ENCODE assay signal across 10 cellular contexts in genomic region chr3:132210476-132211346, GRCh38.
DNase-seq lines count a peak whose midpoint lies in the region; ATAC-seq and TF ChIP-seq lines count a peak whose summit lies in the region.
"Had no signal": no experiment of that assay in that cellular context is flagged by ENCODE, and none has a peak within 500 bp of the region (broad histone marks: within the 10 kb centered on the region; RNA-seq: fewer than 3 reads in every experiment).

No MANE protein-coding gene starts in this region.

- peaks cover 0 to 2% (median 0%) of the 10 kb centered on the region in 8 donors for H3K9me3 Mint-ChIP-seq in CD4-positive, alpha-beta memory T cell

- no peaks in the 10 kb centered on the region for H3K9me3 ChIP-seq in WERI-Rb-1 (ENCODE audit: severe bottlenecking)
- H3K9me3 ChIP-seq in left lung = no peaks in the 10 kb centered on the region
- H3K9me3 ChIP-seq in CD4-positive, alpha-beta memory T cell (ENCODE audit: control insufficient read depth in 1 of 2, low read length in 2 of 2) = no peaks in the 10 kb centered on the region
- H3K9me3 ChIP-seq: SJCRH30 had no signal

- H3K4me1 Mint-ChIP-seq in CD4-positive, alpha-beta memory T cell = no peaks in the 10 kb centered on the region

- no peaks in the 10 kb centered on the region; the same call in 1 of the 2 replicates for H3K27me3 ChIP-seq in GM06990 (replicated peaks; ENCODE audit: control insufficient read depth, insufficient read depth, low read length)
- no peaks in the 10 kb centered on the region for H3K27me3 ChIP-seq in HL-60 (ENCODE audit: insufficient read depth, poor library complexity, severe bottlenecking)
- H3K27me3 ChIP-seq in WERI-Rb-1 (ENCODE audit: insufficient read depth, low read depth, severe bottlenecking) = no peaks in the 10 kb centered on the region
- no peaks in the 10 kb centered on the region for H3K27me3 ChIP-seq in left lung
- no peaks in the 10 kb centered on the region for H3K27me3 ChIP-seq in CD4-positive, alpha-beta memory T cell (ENCODE audit: insufficient read depth, low read length)
- H3K27me3 ChIP-seq: SJCRH30 had no signal

- H3K4me1 ChIP-seq in left lung = no peaks in the 10 kb centered on the region
- H3K4me1 ChIP-seq in CD4-positive, alpha-beta memory T cell (ENCODE audit: insufficient read depth, low read length) = no peaks in the 10 kb centered on the region
- H3K4me1 ChIP-seq: SJCRH30 had no signal

- H3K27ac Mint-ChIP-seq in CD4-positive, alpha-beta memory T cell = no peak overlapping the region

- POLR2A ChIA-PET in CD4-positive, alpha-beta memory T cell (lab: Charles Lee; ENCODE audit: partially characterized antibody) = no interaction called here

- ATAC-seq in left lung (peak; percentile 88), HG03159 (IDR thresholded peaks at IDR 0.05; ENCODE audit: unreplicated experiment) (no peak)

- no peak overlapping the region for H3K27ac ChIP-seq in HL-60 (replicated peaks)
- no peak overlapping the region for H3K27ac ChIP-seq in WERI-Rb-1
- H3K27ac ChIP-seq in left lung = no peak overlapping the region
- H3K27ac ChIP-seq in CD4-positive, alpha-beta memory T cell (ENCODE audit: low read depth, low read length) = no peak overlapping the region
- H3K27ac ChIP-seq: SJCRH30 had no signal

- H3K36me3 Mint-ChIP-seq in CD4-positive, alpha-beta memory T cell = no peaks in the 10 kb centered on the region

- no peak overlapping the region for H3K4me3 Mint-ChIP-seq in CD4-positive, alpha-beta memory T cell

- DNase-seq in GM06990 (ENCODE audit: extremely low read depth, insufficient read length) (no peak), HL-60 (ENCODE audit: low read depth in 1 of 2, low spot score in 1 of 2) (peak in 1 of 2 experiments; percentile 29), WERI-Rb-1 (peak; percentile 69), left lung (peak; percentile 24 to 36), CD1c-positive myeloid dendritic cell (ENCODE audit: extremely low spot score) (no peak), inferior parietal cortex (ENCODE audit: extremely low spot score) (no peak)
- DNase-seq in CD4-positive, alpha-beta memory T cell = no peak
- DNase-seq: left cardiac atrium had no signal

- intact Hi-C loops in left lung (cut with DNase I) = no loop called here
- intact Hi-C loops in CD4-positive, alpha-beta memory T cell (cut with micrococcal nuclease) = no loop called here

- CTCF ChIA-PET in CD4-positive, alpha-beta memory T cell (lab: Charles Lee; ENCODE audit: partially characterized antibody) = interaction anchor here (0.7 to 0.9 kb wide), 2 partner anchors 11 to 31 kb away, joined by 3 to 4 read pairs; no protein-coding TSS in a partner anchor

- TF ChIP-seq CTCF in GM06990 (IDR thresholded peaks at IDR 0.05; ENCODE audit: insufficient read depth, low read length, poor library complexity, severe bottlenecking) (peak; percentile 81), HL-60 (IDR thresholded peaks at IDR 0.05; ENCODE audit: insufficient read depth, low read length) (peak; percentile 74), WERI-Rb-1 (IDR thresholded peaks at IDR 0.05; ENCODE audit: low read depth, low read length) (peak; percentile 90), left lung (IDR thresholded peaks at IDR 0.05) (peak; percentile 28 to 53)

- no peaks in the 10 kb centered on the region for H3K36me3 ChIP-seq in GM06990 (ENCODE audit: control insufficient read depth, insufficient read depth, low read length)
- no peaks in the 10 kb centered on the region for H3K36me3 ChIP-seq in WERI-Rb-1
- H3K36me3 ChIP-seq in left lung = no peaks in the 10 kb centered on the region
- no peaks in the 10 kb centered on the region for H3K36me3 ChIP-seq in CD4-positive, alpha-beta memory T cell (ENCODE audit: insufficient read depth, low read length)
- H3K36me3 ChIP-seq: SJCRH30 had no signal

- H3K4me3 ChIP-seq in GM06990 (replicated peaks; ENCODE audit: low read depth, low read length) (no peak overlapping the region), HL-60 (replicated peaks; ENCODE audit: insufficient read depth, low read length) (no peak overlapping the region), WERI-Rb-1 (ENCODE audit: low read depth, low read length) (no peak overlapping the region), left lung (no peak overlapping the region)
- no peak overlapping the region for H3K4me3 ChIP-seq in CD4-positive, alpha-beta memory T cell (ENCODE audit: low read length in 2 of 2)
- H3K4me3 ChIP-seq: SJCRH30 had no signal

- H3K27me3 Mint-ChIP-seq in CD4-positive, alpha-beta memory T cell = peaks cover 3 to 13% of the 10 kb centered on the region in 2 donors

Comparison
In these comparisons a context has a peak if more than half of its experiments do, and no peak if none do; other contexts are left out.
1. DNase-seq: peak in WERI-Rb-1 (single experiment) and left lung (2 of 2); none in GM06990 (single experiment), CD4-positive, alpha-beta memory T cell (0 of 5), CD1c-positive myeloid dendritic cell (single experiment) and inferior parietal cortex (single experiment).
2. Peak in every context shown above with its lines, with median percentiles within 50 percentile points of each other: CTCF ChIP-seq.